Comparison of ENCODE assay signal across 1 cellular context in the genomic region with DNA sequence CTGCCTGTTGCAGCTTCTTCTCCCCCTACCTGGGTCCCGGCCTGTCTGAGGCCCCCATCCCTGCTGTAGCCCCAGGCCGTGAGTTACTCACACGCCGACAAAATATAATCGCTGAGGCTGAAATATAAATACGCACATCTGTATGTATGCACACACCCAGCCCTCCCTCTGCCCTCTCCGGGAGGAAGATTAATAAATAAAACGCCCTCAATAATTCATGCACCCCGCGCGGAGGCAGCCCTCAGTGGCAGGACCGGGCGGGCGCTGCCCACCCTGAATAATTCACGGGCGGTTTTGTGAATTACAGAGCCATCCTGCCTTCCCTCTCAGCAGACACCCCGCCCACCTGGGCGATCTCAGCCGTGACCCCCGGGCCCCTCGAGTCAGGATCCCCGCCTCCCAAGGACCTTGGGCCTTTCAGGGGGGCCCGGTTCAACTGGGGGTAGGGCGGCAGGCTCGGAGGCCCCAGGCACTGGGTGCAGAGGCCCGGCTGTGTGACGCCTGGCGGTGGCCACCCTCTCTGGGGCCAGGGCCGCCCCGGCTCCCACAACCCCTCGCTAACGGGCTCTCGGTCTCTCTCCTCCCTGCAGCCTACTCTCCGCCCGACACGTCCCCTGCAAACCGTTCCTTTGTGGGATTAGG.
TF ChIP-seq lines count a peak whose summit lies in the region.

No MANE protein-coding gene starts in this region.

TF ChIP-seq in SK-N-SH treated with all-trans-retinoic acid at 6 μM for 48 hours, 23 proteins besides CTCF, POLR2A, EP300 and RAD21 (continued from another document):
- TF ChIP-seq POU6F1 (CRISPR knock-in tag; IDR thresholded peaks at IDR 0.05; ENCODE audit: borderline replicate concordance, low read depth) (no peak), ESRRG (CRISPR knock-in tag; IDR thresholded peaks at IDR 0.05) (no peak), ZNF565 (CRISPR knock-in tag; conservative IDR thresholded peaks at IDR 0.05; ENCODE audit: low read depth) (no peak), TCF4 (CRISPR knock-in tag; IDR thresholded peaks at IDR 0.05; ENCODE audit: borderline replicate concordance) (no peak), ZNF8 (CRISPR knock-in tag; IDR thresholded peaks at IDR 0.05) (no peak)
